In the genomic region with DNA sequence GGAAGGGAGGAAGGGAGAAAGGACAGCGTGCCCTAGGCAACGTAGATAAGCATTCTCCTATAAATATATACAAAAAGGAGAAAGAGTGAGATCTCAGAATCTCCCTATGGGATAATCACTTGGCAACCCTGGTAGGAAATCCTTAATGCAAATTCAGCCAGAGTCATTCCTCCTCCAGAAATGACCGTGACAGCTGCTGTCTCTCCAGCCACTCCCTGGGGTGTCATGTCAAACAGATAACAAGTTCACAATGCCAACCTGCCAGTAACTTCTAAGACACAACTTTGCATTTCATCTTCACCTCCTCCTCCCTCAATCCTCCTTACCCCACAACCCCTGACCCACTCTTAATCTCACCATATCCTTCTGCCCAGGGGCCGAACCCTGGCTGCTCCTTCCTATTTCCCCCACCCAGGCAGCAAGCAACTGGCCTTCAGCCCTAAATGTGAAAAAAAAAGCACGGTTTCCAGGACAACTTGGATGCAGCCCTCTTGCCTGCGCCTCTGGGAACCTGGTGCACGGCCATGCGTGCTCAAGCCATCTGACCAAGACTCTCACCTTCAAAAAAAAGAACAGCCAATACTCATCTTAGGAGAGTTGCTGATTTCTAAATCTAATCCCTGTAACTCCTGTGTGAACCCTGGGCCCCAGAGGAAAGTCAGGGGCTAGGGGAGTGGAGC, we compare ENCODE assay signal across 11 cellular contexts.
"Had no signal": no experiment of that assay in that cellular context is flagged by ENCODE, and none has a peak within 500 bp of the region (broad histone marks: within the 10 kb centered on the region; RNA-seq: fewer than 3 reads in every experiment).

No MANE protein-coding gene starts in this region.

- ATAC-seq: activated CD8-positive, alpha-beta T cell treated with anti-CD3 and anti-CD28 coated beads, Interleukin-2, amount 10 ng/mL, durations not matched to agents 7 days and 5 days; activated naive CD8-positive, alpha-beta T cell treated with anti-CD3 and anti-CD28 coated beads, Interleukin-2, amount 50 U/mL, for 24 hours; left lung; naive thymus-derived CD4-positive, alpha-beta T cell had no signal

- H3K4me1 Mint-ChIP-seq: activated naive CD8-positive, alpha-beta T cell treated with anti-CD3 and anti-CD28 coated beads, Interleukin-2, amount 50 U/mL, for 24 hours; naive thymus-derived CD4-positive, alpha-beta T cell; stimulated activated effector memory CD8-positive, alpha-beta T cell treated with anti-CD3 and anti-CD28 coated beads, Interleukin-12 subunit alpha, Interleukin-12 subunit beta, amount 100 ng/mL, for 72 hours had no signal

- H3K27ac ChIP-seq: left lung, tibial nerve had no signal

- H3K27ac Mint-ChIP-seq: activated CD8-positive, alpha-beta T cell treated with anti-CD3 and anti-CD28 coated beads, Interleukin-2, amount 10 ng/mL, durations not matched to agents 7 days and 5 days; activated naive CD8-positive, alpha-beta T cell treated with anti-CD3 and anti-CD28 coated beads, Interleukin-2, amount 50 U/mL, for 24 hours; mesothelial cell of epicardium; naive thymus-derived CD4-positive, alpha-beta T cell; stimulated activated effector memory CD8-positive, alpha-beta T cell treated with anti-CD3 and anti-CD28 coated beads, Interleukin-12 subunit alpha, Interleukin-12 subunit beta, amount 100 ng/mL, for 72 hours had no signal

- H3K27me3 ChIP-seq: tibial nerve had no signal

- H3K36me3 Mint-ChIP-seq: mesothelial cell of epicardium; naive thymus-derived CD4-positive, alpha-beta T cell; stimulated activated effector memory CD8-positive, alpha-beta T cell treated with anti-CD3 and anti-CD28 coated beads, Interleukin-12 subunit alpha, Interleukin-12 subunit beta, amount 100 ng/mL, for 72 hours had no signal

- H3K4me3 ChIP-seq: left lung, tibial nerve had no signal

- H3K36me3 ChIP-seq: left lung had no signal

- DNase-seq: activated CD4-positive, alpha-beta T cell treated with anti-CD3 and anti-CD28 coated beads for 4 hours; activated CD8-positive, alpha-beta memory T cell treated with anti-CD3 and anti-CD28 coated beads, Interleukin-2, amount 50 U/mL, for 48 hours; activated CD8-positive, alpha-beta T cell treated with anti-CD3 and anti-CD28 coated beads, Interleukin-2, amount 10 ng/mL, durations not matched to agents 7 days and 5 days; activated naive CD8-positive, alpha-beta T cell treated with anti-CD3 and anti-CD28 coated beads, Interleukin-2, amount 50 U/mL, for 24 hours; dermis blood vessel endothelial cell; left lung; naive thymus-derived CD4-positive, alpha-beta T cell; T-helper 1 cell had no signal

- H3K4me3 Mint-ChIP-seq: activated CD8-positive, alpha-beta T cell treated with anti-CD3 and anti-CD28 coated beads, Interleukin-2, amount 10 ng/mL, durations not matched to agents 7 days and 5 days; activated naive CD8-positive, alpha-beta T cell treated with anti-CD3 and anti-CD28 coated beads, Interleukin-2, amount 50 U/mL, for 24 hours; mesothelial cell of epicardium; naive thymus-derived CD4-positive, alpha-beta T cell; stimulated activated effector memory CD8-positive, alpha-beta T cell treated with anti-CD3 and anti-CD28 coated beads, Interleukin-12 subunit alpha, Interleukin-12 subunit beta, amount 100 ng/mL, for 72 hours had no signal
